In genomic region chr2:83196225-83196624, GRCh38 we compare ENCODE assay signal across 9 cellular contexts.
A peak's percentile ranks its signal among the peaks of the same experiment; 100 is the strongest.
DNase-seq lines count a peak whose midpoint lies in the region; ATAC-seq, FAIRE-seq and TF ChIP-seq lines count a peak whose summit lies in the region.
"Had no signal": no experiment of that assay in that cellular context is flagged by ENCODE, and none has a peak within 500 bp of the region (broad histone marks: within the 10 kb centered on the region; RNA-seq: fewer than 3 reads in every experiment).

No MANE protein-coding gene starts in this region.

- no peak for FAIRE-seq in GM12878 (lab: Jason Lieb, UNC)

- no peak for TF ChIP-seq POLR2A in GM12878 (IDR thresholded peaks at IDR 0.05; ENCODE audit: low read depth, low read length)

- WGBS in GM12878 (ENCODE audit: insufficient coverage, insufficient replicate concordance, low lambda C conversion rate, missing lambda C conversion rate): 0% methylated on average over 1 of the region's 1 CpG

- no peaks in the 10 kb centered on the region for H3K9me3 Mint-ChIP-seq in CD14-positive monocyte
- peaks cover 4 to 10% of the 10 kb centered on the region in 2 donors for H3K9me3 Mint-ChIP-seq in natural killer cell

- H3K4me3 Mint-ChIP-seq in CD14-positive monocyte (no peak overlapping the region), natural killer cell (no peak overlapping the region)

- no peaks in the 10 kb centered on the region for H3K4me1 Mint-ChIP-seq in CD14-positive monocyte
- H3K4me1 Mint-ChIP-seq in natural killer cell: no peaks in the 10 kb centered on the region

- H3F3A ChIP-seq in MM.1S (ENCODE audit: insufficient read depth, low read length): no peaks in the 10 kb centered on the region

- no peaks in the 10 kb centered on the region for H3K9me3 ChIP-seq in MM.1S (replicated peaks; ENCODE audit: insufficient read depth, low read length)
- H3K9me3 ChIP-seq in GM12878 (replicated peaks; ENCODE audit: control insufficient read depth, insufficient read depth, low read length): no peaks in the 10 kb centered on the region
- H3K9me3 ChIP-seq: thoracic aorta had no signal

- H3K36me3 Mint-ChIP-seq in CD14-positive monocyte: no peaks in the 10 kb centered on the region
- H3K36me3 Mint-ChIP-seq in natural killer cell: no peaks in the 10 kb centered on the region

- H3K27me3 ChIP-seq in MM.1S (replicated peaks; ENCODE audit: insufficient read depth, low read length) (no peaks in the 10 kb centered on the region), GM12878 (replicated peaks in 1 of 2; ENCODE audit: control insufficient read depth in 2 of 2, insufficient read depth in 2 of 2, low read length in 1 of 2) (no peaks in the 10 kb centered on the region)

- TF ChIP-seq RAD21 in GM12878 (IDR thresholded peaks at IDR 0.05; ENCODE audit: insufficient read depth, low read depth, low read length): peak; percentile 29; the same call in 1 of the 2 replicates

- H3K9me2 ChIP-seq in MM.1S (replicated peaks; ENCODE audit: insufficient read depth, low read length): no peaks in the 10 kb centered on the region

- H3K79me2 ChIP-seq in MM.1S (ENCODE audit: low read length): no peaks in the 10 kb centered on the region
- no peaks in the 10 kb centered on the region for H3K79me2 ChIP-seq in GM12878 (ENCODE audit: control insufficient read depth, insufficient read depth, low read length)

- ATAC-seq in GM12878 (peak; percentile 63), left colon (peak; percentile 80), HG02798 (IDR thresholded peaks at IDR 0.05; ENCODE audit: poor library complexity, unreplicated experiment) (no peak), natural killer cell (no peak)

- no peaks in the 10 kb centered on the region for H3K4me1 ChIP-seq in MM.1S (ENCODE audit: low read length)
- H3K4me1 ChIP-seq in GM12878 (ENCODE audit: control insufficient read depth, insufficient read depth, low read length): no peaks in the 10 kb centered on the region

- H4K20me1 ChIP-seq in MM.1S (ENCODE audit: insufficient read depth, low read length) (no peaks in the 10 kb centered on the region), GM12878 (ENCODE audit: control insufficient read depth, insufficient read depth) (no peaks in the 10 kb centered on the region)

- H3K4me3 ChIP-seq in MM.1S (ENCODE audit: low read length) (no peak overlapping the region), GM12878 (no peak overlapping the region)
- H3K4me3 ChIP-seq: thoracic aorta had no signal

- no TSS peak for BruUV-seq in GM12878 (replicated peaks; lab: Mats Ljungman, UMichigan)

- peak; percentile 58 for TF ChIP-seq CTCF in MM.1S (IDR thresholded peaks at IDR 0.05; ENCODE audit: low read length)
- peak; percentile 22 to 48 (median 24); a peak in 2 of 6 replicates for TF ChIP-seq CTCF in GM12878 (IDR thresholded peaks at IDR 0.05 in 2 of 3, conservative IDR thresholded peaks at IDR 0.05 in 1 of 3; ENCODE audit: control insufficient read depth in 2 of 3, extremely low read depth in 1 of 3, insufficient read depth in 1 of 3, low read depth in 3 of 3, low read length in 3 of 3)
- no peak for TF ChIP-seq CTCF in CD14-positive monocyte (IDR thresholded peaks at IDR 0.05)
- TF ChIP-seq CTCF in natural killer cell (IDR thresholded peaks at IDR 0.05): no peak

- no peak overlapping the region for H3K27ac ChIP-seq in MM.1S (ENCODE audit: low read length)
- no peak overlapping the region for H3K27ac ChIP-seq in GM12878 (ENCODE audit: control insufficient read depth, insufficient read depth)
- H3K27ac ChIP-seq: thoracic aorta had no signal

- SMC1A ChIA-PET in GM12878 (lab: Charles Lee; ENCODE audit: uncharacterized antibody, unreplicated experiment): interaction anchor here (1.0 kb wide), 1 partner anchor 853 kb away, joined by 3 read pairs; no protein-coding TSS in a partner anchor

- H3K27ac Mint-ChIP-seq in CD14-positive monocyte: no peak overlapping the region
- no peak overlapping the region for H3K27ac Mint-ChIP-seq in natural killer cell

- RAD21 ChIA-PET in GM12878 (lab: Charles Lee; ENCODE audit: unreplicated experiment): interaction anchor here (1.0 to 1.4 kb wide), 3 partner anchors 30 to 1171 kb away, joined by 3 to 4 read pairs (median 3); no protein-coding TSS in a partner anchor

- 0 out of 2 replicates have a peak overlapping the region, but pooled peaks have one; percentile 35 for H2AFZ ChIP-seq in MM.1S (ENCODE audit: low read length)
- no peak overlapping the region for H2AFZ ChIP-seq in GM12878 (ENCODE audit: control insufficient read depth, low read depth, low read length)

- no peaks in the 10 kb centered on the region for H3K36me3 ChIP-seq in MM.1S (replicated peaks; ENCODE audit: insufficient read depth, low read length)
- H3K36me3 ChIP-seq in GM12878 (ENCODE audit: control insufficient read depth in 2 of 2, insufficient read depth in 2 of 2, low read length in 1 of 2): no peaks in the 10 kb centered on the region
- H3K36me3 ChIP-seq: thoracic aorta had no signal

- intact Hi-C loops in GM12878 (cut with micrococcal nuclease; ENCODE audit: unreplicated experiment) (no loop called here), left colon (cut with DNase I, micrococcal nuclease) (no loop called here), CD14-positive monocyte (cut with micrococcal nuclease) (no loop called here), natural killer cell (cut with micrococcal nuclease) (no loop called here)

- H3K27me3 Mint-ChIP-seq in CD14-positive monocyte (ENCODE audit: low read depth in 3 of 3) (no peaks in the 10 kb centered on the region), natural killer cell (ENCODE audit: low read depth in 2 of 2) (no peaks in the 10 kb centered on the region)

- H3K9ac ChIP-seq in MM.1S (ENCODE audit: low read length) (no peak overlapping the region), GM12878 (ENCODE audit: control insufficient read depth, insufficient read depth, low read length) (no peak overlapping the region)

- in situ Hi-C loops in GM12878 (cut with MboI): no loop called here

- POLR2A ChIA-PET in GM12878 (lab: Charles Lee): no interaction called here

- no peak for TF ChIP-seq EP300 in GM12878 (IDR thresholded peaks at IDR 0.05; ENCODE audit: borderline replicate concordance in 1 of 2, control insufficient read depth in 1 of 2, low read depth in 2 of 2, low read length in 2 of 2)

- peak; percentile 8 for DNase-seq in DMS114 treated with DMSO at 0.1 percent for 48 hours (lab: John Stamatoyannopoulos, UW; ENCODE audit: unreplicated experiment)
- peak; percentile 58 for DNase-seq in MM.1S
- no peak for DNase-seq in GM12878 (ENCODE audit: low read depth, low spot score)
- no peak for DNase-seq in left colon
- no peak for DNase-seq in CD14-positive monocyte (ENCODE audit: low spot score)
- DNase-seq in NCI-H187 treated with DMSO at 0.1 percent for 48 hours (lab: John Stamatoyannopoulos, UW): no peak
- DNase-seq in natural killer cell: no peak

- CTCF ChIA-PET in GM12878 (lab: Yijun Ruan, JAX): interaction anchor here (0.9 to 1.3 kb wide), 8 partner anchors 9 to 1872 kb away, joined by 3 to 7 read pairs (median 4); no protein-coding TSS in a partner anchor

- H3K4me2 ChIP-seq in MM.1S (ENCODE audit: low read depth, low read length) (no peak overlapping the region), GM12878 (ENCODE audit: control insufficient read depth, insufficient read depth) (no peak overlapping the region)

TF ChIP-seq in GM12878, 131 proteins besides CTCF, POLR2A, EP300 and RAD21 (continues in another document):
- no peak for TF ChIP-seq FOXM1 (IDR thresholded peaks at IDR 0.05; ENCODE audit: low read depth, low read length)
- no peak for TF ChIP-seq LARP7 (IDR thresholded peaks at IDR 0.05)
- no peak for TF ChIP-seq ZZZ3 (IDR thresholded peaks at IDR 0.05; ENCODE audit: control insufficient read depth, insufficient read length, low read depth)
- no peak for TF ChIP-seq PAX5 (IDR thresholded peaks at IDR 0.05; ENCODE audit: borderline replicate concordance, low read depth, low read length)
- TF ChIP-seq E2F4 (IDR thresholded peaks at IDR 0.05; ENCODE audit: low read depth, low read length): no peak
- TF ChIP-seq BHLHE40 (IDR thresholded peaks at IDR 0.05; ENCODE audit: borderline replicate concordance in 1 of 2, low read depth in 2 of 2, low read length in 1 of 2): no peak
- TF ChIP-seq HSF1 (IDR thresholded peaks at IDR 0.05; ENCODE audit: low read depth, low read length): no peak
- TF ChIP-seq TAF1 (IDR thresholded peaks at IDR 0.05; ENCODE audit: borderline replicate concordance, low read depth, low read length): no peak
- TF ChIP-seq PKNOX1 (IDR thresholded peaks at IDR 0.05): no peak
- TF ChIP-seq RFX5 (IDR thresholded peaks at IDR 0.05; ENCODE audit: low read depth, low read length): no peak

Comparison
In these comparisons a context has a peak if more than half of its experiments do, and no peak if none do; other contexts are left out.
1. DNase-seq: peak in DMS114 treated with DMSO at 0.1 percent for 48 hours (single experiment) and MM.1S (single experiment); none in GM12878 (single experiment), left colon (0 of 2), CD14-positive monocyte (single experiment), NCI-H187 treated with DMSO at 0.1 percent for 48 hours (single experiment) and natural killer cell (single experiment).
2. CTCF ChIP-seq: peak in MM.1S (single experiment) and GM12878 (3 of 3); none in CD14-positive monocyte (single experiment) and natural killer cell (single experiment).
3. ATAC-seq: peak in GM12878 (single experiment) and left colon (single experiment); none in HG02798 (single experiment) and natural killer cell (0 of 3).